Comparison of ENCODE assay signal across 2 cellular contexts in the genomic region with DNA sequence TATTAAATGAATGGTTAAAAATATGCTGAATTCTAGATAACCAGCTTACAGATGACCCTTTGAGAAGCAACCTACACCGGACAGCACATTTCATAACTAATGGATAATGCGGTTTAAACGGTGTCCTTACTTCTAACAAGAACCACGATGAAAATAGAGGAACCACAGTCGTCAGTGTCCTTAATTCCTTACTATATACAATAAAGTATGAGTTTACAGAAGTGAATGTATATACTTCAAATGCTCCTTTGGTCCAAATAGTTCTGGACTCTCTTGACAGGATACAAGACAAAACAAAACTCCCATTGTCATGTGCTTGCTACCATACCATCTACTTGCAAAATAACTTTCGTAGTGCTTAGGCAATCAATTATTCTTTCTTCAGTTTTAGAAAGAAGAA.
TF ChIP-seq lines count a peak whose summit lies in the region.

No MANE protein-coding gene starts in this region.

TF ChIP-seq in SK-N-SH, 30 proteins besides CTCF, POLR2A, EP300 and RAD21 (continued from another document):
- TF ChIP-seq, protein P1, sequence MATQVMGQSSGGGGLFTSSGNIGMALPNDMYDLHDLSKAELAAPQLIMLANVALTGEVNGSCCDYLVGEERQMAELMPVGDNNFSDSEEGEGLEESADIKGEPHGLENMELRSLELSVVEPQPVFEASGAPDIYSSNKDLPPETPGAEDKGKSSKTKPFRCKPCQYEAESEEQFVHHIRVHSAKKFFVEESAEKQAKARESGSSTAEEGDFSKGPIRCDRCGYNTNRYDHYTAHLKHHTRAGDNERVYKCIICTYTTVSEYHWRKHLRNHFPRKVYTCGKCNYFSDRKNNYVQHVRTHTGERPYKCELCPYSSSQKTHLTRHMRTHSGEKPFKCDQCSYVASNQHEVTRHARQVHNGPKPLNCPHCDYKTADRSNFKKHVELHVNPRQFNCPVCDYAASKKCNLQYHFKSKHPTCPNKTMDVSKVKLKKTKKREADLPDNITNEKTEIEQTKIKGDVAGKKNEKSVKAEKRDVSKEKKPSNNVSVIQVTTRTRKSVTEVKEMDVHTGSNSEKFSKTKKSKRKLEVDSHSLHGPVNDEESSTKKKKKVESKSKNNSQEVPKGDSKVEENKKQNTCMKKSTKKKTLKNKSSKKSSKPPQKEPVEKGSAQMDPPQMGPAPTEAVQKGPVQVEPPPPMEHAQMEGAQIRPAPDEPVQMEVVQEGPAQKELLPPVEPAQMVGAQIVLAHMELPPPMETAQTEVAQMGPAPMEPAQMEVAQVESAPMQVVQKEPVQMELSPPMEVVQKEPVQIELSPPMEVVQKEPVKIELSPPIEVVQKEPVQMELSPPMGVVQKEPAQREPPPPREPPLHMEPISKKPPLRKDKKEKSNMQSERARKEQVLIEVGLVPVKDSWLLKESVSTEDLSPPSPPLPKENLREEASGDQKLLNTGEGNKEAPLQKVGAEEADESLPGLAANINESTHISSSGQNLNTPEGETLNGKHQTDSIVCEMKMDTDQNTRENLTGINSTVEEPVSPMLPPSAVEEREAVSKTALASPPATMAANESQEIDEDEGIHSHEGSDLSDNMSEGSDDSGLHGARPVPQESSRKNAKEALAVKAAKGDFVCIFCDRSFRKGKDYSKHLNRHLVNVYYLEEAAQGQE (IDR thresholded peaks at IDR 0.05; ENCODE audit: low read depth, low read length): no peak
- TF ChIP-seq, protein P2, sequence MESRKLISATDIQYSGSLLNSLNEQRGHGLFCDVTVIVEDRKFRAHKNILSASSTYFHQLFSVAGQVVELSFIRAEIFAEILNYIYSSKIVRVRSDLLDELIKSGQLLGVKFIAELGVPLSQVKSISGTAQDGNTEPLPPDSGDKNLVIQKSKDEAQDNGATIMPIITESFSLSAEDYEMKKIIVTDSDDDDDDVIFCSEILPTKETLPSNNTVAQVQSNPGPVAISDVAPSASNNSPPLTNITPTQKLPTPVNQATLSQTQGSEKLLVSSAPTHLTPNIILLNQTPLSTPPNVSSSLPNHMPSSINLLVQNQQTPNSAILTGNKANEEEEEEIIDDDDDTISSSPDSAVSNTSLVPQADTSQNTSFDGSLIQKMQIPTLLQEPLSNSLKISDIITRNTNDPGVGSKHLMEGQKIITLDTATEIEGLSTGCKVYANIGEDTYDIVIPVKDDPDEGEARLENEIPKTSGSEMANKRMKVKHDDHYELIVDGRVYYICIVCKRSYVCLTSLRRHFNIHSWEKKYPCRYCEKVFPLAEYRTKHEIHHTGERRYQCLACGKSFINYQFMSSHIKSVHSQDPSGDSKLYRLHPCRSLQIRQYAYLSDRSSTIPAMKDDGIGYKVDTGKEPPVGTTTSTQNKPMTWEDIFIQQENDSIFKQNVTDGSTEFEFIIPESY (IDR thresholded peaks at IDR 0.05; ENCODE audit: borderline replicate concordance, low read depth): no peak
- no peak for TF ChIP-seq TAF1 (IDR thresholded peaks at IDR 0.05; ENCODE audit: borderline replicate concordance, low read depth, low read length)
- no peak for TF ChIP-seq POLR2AphosphoS5 (IDR thresholded peaks at IDR 0.05; ENCODE audit: low read depth, low read length)
- no peak for TF ChIP-seq NFIC (IDR thresholded peaks at IDR 0.05; ENCODE audit: borderline replicate concordance)
- TF ChIP-seq GATA2 (CRISPR knock-in tag; IDR thresholded peaks at IDR 0.05): no peak

TF ChIP-seq in SK-N-SH treated with all-trans-retinoic acid at 6 μM for 48 hours, 23 proteins besides CTCF, POLR2A, EP300 and RAD21 (continued from another document):
- TF ChIP-seq, protein P3, sequence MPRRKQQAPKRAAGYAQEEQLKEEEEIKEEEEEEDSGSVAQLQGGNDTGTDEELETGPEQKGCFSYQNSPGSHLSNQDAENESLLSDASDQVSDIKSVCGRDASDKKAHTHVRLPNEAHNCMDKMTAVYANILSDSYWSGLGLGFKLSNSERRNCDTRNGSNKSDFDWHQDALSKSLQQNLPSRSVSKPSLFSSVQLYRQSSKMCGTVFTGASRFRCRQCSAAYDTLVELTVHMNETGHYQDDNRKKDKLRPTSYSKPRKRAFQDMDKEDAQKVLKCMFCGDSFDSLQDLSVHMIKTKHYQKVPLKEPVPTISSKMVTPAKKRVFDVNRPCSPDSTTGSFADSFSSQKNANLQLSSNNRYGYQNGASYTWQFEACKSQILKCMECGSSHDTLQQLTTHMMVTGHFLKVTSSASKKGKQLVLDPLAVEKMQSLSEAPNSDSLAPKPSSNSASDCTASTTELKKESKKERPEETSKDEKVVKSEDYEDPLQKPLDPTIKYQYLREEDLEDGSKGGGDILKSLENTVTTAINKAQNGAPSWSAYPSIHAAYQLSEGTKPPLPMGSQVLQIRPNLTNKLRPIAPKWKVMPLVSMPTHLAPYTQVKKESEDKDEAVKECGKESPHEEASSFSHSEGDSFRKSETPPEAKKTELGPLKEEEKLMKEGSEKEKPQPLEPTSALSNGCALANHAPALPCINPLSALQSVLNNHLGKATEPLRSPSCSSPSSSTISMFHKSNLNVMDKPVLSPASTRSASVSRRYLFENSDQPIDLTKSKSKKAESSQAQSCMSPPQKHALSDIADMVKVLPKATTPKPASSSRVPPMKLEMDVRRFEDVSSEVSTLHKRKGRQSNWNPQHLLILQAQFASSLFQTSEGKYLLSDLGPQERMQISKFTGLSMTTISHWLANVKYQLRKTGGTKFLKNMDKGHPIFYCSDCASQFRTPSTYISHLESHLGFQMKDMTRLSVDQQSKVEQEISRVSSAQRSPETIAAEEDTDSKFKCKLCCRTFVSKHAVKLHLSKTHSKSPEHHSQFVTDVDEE (CRISPR knock-in tag; IDR thresholded peaks at IDR 0.05): no peak
- TF ChIP-seq, protein P4, sequence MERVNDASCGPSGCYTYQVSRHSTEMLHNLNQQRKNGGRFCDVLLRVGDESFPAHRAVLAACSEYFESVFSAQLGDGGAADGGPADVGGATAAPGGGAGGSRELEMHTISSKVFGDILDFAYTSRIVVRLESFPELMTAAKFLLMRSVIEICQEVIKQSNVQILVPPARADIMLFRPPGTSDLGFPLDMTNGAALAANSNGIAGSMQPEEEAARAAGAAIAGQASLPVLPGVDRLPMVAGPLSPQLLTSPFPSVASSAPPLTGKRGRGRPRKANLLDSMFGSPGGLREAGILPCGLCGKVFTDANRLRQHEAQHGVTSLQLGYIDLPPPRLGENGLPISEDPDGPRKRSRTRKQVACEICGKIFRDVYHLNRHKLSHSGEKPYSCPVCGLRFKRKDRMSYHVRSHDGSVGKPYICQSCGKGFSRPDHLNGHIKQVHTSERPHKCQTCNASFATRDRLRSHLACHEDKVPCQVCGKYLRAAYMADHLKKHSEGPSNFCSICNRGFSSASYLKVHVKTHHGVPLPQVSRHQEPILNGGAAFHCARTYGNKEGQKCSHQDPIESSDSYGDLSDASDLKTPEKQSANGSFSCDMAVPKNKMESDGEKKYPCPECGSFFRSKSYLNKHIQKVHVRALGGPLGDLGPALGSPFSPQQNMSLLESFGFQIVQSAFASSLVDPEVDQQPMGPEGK (CRISPR knock-in tag; IDR thresholded peaks at IDR 0.05; ENCODE audit: borderline replicate concordance): no peak
- TF ChIP-seq OSR1 (CRISPR knock-in tag; IDR thresholded peaks at IDR 0.05) (no peak), ESRRG (CRISPR knock-in tag; IDR thresholded peaks at IDR 0.05) (no peak), SNAI2 (CRISPR knock-in tag; IDR thresholded peaks at IDR 0.05) (no peak), GLIS3 (CRISPR knock-in tag; IDR thresholded peaks at IDR 0.05) (no peak), ZFP30 (CRISPR knock-in tag; IDR thresholded peaks at IDR 0.05) (no peak), RARB (CRISPR knock-in tag; IDR thresholded peaks at IDR 0.05) (no peak), BACH2 (CRISPR knock-in tag; IDR thresholded peaks at IDR 0.05; ENCODE audit: borderline replicate concordance) (no peak), TCF4 (CRISPR knock-in tag; IDR thresholded peaks at IDR 0.05; ENCODE audit: borderline replicate concordance) (no peak)
- TF ChIP-seq, protein P5, sequence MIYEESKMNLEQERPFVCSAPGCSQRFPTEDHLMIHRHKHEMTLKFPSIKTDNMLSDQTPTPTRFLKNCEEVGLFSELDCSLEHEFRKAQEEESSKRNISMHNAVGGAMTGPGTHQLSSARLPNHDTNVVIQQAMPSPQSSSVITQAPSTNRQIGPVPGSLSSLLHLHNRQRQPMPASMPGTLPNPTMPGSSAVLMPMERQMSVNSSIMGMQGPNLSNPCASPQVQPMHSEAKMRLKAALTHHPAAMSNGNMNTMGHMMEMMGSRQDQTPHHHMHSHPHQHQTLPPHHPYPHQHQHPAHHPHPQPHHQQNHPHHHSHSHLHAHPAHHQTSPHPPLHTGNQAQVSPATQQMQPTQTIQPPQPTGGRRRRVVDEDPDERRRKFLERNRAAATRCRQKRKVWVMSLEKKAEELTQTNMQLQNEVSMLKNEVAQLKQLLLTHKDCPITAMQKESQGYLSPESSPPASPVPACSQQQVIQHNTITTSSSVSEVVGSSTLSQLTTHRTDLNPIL (CRISPR knock-in tag; IDR thresholded peaks at IDR 0.05; ENCODE audit: low read depth): no peak
- TF ChIP-seq, protein P6, sequence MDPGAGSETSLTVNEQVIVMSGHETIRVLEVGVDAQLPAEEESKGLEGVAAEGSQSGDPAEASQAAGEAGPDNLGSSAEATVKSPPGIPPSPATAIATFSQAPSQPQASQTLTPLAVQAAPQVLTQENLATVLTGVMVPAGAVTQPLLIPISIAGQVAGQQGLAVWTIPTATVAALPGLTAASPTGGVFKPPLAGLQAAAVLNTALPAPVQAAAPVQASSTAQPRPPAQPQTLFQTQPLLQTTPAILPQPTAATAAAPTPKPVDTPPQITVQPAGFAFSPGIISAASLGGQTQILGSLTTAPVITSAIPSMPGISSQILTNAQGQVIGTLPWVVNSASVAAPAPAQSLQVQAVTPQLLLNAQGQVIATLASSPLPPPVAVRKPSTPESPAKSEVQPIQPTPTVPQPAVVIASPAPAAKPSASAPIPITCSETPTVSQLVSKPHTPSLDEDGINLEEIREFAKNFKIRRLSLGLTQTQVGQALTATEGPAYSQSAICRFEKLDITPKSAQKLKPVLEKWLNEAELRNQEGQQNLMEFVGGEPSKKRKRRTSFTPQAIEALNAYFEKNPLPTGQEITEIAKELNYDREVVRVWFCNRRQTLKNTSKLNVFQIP (CRISPR knock-in tag; IDR thresholded peaks at IDR 0.05; ENCODE audit: borderline replicate concordance, low read depth): no peak
